ENCODE assay signal across 2 cellular contexts in the genomic region with DNA sequence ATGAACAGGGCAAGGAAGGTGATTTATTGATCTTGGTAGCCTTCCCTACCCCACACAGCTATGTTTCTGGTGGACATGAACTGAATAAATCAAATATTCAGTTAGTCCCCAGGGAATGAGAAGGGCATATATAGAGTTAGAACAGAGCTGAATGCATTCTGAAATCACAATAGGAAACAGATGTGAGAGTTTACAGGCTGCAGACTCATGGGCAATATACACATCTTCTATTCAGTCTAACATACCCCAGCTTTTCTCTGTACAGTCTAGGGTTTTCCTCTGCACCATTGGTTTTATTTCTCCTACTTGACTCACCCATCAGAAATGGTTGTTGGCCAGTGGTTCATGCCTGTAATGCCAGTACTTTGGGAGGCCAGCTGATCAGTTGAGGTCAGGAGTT.
TF ChIP-seq lines count a peak whose summit lies in the region.

No MANE protein-coding gene starts in this region.

TF ChIP-seq in SK-N-SH treated with all-trans-retinoic acid at 6 μM for 48 hours, 23 proteins besides CTCF, POLR2A, EP300 and RAD21 (continued from another document):
- TF ChIP-seq, protein P1, sequence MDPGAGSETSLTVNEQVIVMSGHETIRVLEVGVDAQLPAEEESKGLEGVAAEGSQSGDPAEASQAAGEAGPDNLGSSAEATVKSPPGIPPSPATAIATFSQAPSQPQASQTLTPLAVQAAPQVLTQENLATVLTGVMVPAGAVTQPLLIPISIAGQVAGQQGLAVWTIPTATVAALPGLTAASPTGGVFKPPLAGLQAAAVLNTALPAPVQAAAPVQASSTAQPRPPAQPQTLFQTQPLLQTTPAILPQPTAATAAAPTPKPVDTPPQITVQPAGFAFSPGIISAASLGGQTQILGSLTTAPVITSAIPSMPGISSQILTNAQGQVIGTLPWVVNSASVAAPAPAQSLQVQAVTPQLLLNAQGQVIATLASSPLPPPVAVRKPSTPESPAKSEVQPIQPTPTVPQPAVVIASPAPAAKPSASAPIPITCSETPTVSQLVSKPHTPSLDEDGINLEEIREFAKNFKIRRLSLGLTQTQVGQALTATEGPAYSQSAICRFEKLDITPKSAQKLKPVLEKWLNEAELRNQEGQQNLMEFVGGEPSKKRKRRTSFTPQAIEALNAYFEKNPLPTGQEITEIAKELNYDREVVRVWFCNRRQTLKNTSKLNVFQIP (CRISPR knock-in tag; IDR thresholded peaks at IDR 0.05; ENCODE audit: borderline replicate concordance, low read depth), result no peak
- TF ChIP-seq ZFP3 (CRISPR knock-in tag; IDR thresholded peaks at IDR 0.05), result no peak
- no peak for TF ChIP-seq ZNF70 (CRISPR knock-in tag; IDR thresholded peaks at IDR 0.05)
- no peak for TF ChIP-seq PPARA (CRISPR knock-in tag; IDR thresholded peaks at IDR 0.05; ENCODE audit: borderline replicate concordance)
- no peak for TF ChIP-seq ISL1 (CRISPR knock-in tag; IDR thresholded peaks at IDR 0.05)
- TF ChIP-seq GLIS3 (CRISPR knock-in tag; IDR thresholded peaks at IDR 0.05), result no peak
- no peak for TF ChIP-seq SNAI2 (CRISPR knock-in tag; IDR thresholded peaks at IDR 0.05)
- no peak for TF ChIP-seq ZNF8 (CRISPR knock-in tag; IDR thresholded peaks at IDR 0.05)
- no peak for TF ChIP-seq ZC3H10 (CRISPR knock-in tag; IDR thresholded peaks at IDR 0.05)
- no peak for TF ChIP-seq ESRRG (CRISPR knock-in tag; IDR thresholded peaks at IDR 0.05)
- TF ChIP-seq CSDC2 (CRISPR knock-in tag; IDR thresholded peaks at IDR 0.05), result no peak
- TF ChIP-seq OSR1 (CRISPR knock-in tag; IDR thresholded peaks at IDR 0.05), result no peak
- TF ChIP-seq CSRNP3 (CRISPR knock-in tag; IDR thresholded peaks at IDR 0.05), result no peak
- no peak for TF ChIP-seq BACH2 (CRISPR knock-in tag; IDR thresholded peaks at IDR 0.05; ENCODE audit: borderline replicate concordance)
- TF ChIP-seq ZNF565 (CRISPR knock-in tag; conservative IDR thresholded peaks at IDR 0.05; ENCODE audit: low read depth), result no peak
- TF ChIP-seq RARB (CRISPR knock-in tag; IDR thresholded peaks at IDR 0.05), result no peak
- TF ChIP-seq TOX (CRISPR knock-in tag; IDR thresholded peaks at IDR 0.05; ENCODE audit: borderline replicate concordance), result no peak
- no peak for TF ChIP-seq ZFP30 (CRISPR knock-in tag; IDR thresholded peaks at IDR 0.05)
- no peak for TF ChIP-seq TCF4 (CRISPR knock-in tag; IDR thresholded peaks at IDR 0.05; ENCODE audit: borderline replicate concordance)
TF ChIP-seq in SK-N-SH treated with all-trans-retinoic acid at 6 μM for 48 hours: peak in this region for 0.

TF ChIP-seq in SK-N-SH, 30 proteins besides CTCF, POLR2A, EP300 and RAD21 (continued from another document):
- TF ChIP-seq, protein P2, sequence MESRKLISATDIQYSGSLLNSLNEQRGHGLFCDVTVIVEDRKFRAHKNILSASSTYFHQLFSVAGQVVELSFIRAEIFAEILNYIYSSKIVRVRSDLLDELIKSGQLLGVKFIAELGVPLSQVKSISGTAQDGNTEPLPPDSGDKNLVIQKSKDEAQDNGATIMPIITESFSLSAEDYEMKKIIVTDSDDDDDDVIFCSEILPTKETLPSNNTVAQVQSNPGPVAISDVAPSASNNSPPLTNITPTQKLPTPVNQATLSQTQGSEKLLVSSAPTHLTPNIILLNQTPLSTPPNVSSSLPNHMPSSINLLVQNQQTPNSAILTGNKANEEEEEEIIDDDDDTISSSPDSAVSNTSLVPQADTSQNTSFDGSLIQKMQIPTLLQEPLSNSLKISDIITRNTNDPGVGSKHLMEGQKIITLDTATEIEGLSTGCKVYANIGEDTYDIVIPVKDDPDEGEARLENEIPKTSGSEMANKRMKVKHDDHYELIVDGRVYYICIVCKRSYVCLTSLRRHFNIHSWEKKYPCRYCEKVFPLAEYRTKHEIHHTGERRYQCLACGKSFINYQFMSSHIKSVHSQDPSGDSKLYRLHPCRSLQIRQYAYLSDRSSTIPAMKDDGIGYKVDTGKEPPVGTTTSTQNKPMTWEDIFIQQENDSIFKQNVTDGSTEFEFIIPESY (IDR thresholded peaks at IDR 0.05; ENCODE audit: borderline replicate concordance, low read depth), result no peak
- TF ChIP-seq NFIC (IDR thresholded peaks at IDR 0.05; ENCODE audit: borderline replicate concordance), result no peak
- TF ChIP-seq, protein P3, sequence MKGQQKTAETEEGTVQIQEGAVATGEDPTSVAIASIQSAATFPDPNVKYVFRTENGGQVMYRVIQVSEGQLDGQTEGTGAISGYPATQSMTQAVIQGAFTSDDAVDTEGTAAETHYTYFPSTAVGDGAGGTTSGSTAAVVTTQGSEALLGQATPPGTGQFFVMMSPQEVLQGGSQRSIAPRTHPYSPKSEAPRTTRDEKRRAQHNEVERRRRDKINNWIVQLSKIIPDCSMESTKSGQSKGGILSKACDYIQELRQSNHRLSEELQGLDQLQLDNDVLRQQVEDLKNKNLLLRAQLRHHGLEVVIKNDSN (IDR thresholded peaks at IDR 0.05; ENCODE audit: borderline replicate concordance, low read depth), result no peak
- TF ChIP-seq POLR2AphosphoS5 (IDR thresholded peaks at IDR 0.05; ENCODE audit: low read depth, low read length), result no peak
- no peak for TF ChIP-seq RXRA (IDR thresholded peaks at IDR 0.05; ENCODE audit: borderline replicate concordance, low read depth)
- no peak for TF ChIP-seq MEF2A (IDR thresholded peaks at IDR 0.05; ENCODE audit: borderline replicate concordance, low read depth)
- TF ChIP-seq FOXM1 (IDR thresholded peaks at IDR 0.05; ENCODE audit: low read depth), result no peak
- no peak for TF ChIP-seq SIN3A (IDR thresholded peaks at IDR 0.05; ENCODE audit: borderline replicate concordance, low read depth, low read length)
- TF ChIP-seq, protein P4, sequence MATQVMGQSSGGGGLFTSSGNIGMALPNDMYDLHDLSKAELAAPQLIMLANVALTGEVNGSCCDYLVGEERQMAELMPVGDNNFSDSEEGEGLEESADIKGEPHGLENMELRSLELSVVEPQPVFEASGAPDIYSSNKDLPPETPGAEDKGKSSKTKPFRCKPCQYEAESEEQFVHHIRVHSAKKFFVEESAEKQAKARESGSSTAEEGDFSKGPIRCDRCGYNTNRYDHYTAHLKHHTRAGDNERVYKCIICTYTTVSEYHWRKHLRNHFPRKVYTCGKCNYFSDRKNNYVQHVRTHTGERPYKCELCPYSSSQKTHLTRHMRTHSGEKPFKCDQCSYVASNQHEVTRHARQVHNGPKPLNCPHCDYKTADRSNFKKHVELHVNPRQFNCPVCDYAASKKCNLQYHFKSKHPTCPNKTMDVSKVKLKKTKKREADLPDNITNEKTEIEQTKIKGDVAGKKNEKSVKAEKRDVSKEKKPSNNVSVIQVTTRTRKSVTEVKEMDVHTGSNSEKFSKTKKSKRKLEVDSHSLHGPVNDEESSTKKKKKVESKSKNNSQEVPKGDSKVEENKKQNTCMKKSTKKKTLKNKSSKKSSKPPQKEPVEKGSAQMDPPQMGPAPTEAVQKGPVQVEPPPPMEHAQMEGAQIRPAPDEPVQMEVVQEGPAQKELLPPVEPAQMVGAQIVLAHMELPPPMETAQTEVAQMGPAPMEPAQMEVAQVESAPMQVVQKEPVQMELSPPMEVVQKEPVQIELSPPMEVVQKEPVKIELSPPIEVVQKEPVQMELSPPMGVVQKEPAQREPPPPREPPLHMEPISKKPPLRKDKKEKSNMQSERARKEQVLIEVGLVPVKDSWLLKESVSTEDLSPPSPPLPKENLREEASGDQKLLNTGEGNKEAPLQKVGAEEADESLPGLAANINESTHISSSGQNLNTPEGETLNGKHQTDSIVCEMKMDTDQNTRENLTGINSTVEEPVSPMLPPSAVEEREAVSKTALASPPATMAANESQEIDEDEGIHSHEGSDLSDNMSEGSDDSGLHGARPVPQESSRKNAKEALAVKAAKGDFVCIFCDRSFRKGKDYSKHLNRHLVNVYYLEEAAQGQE (IDR thresholded peaks at IDR 0.05; ENCODE audit: low read depth, low read length), result no peak
